In the genomic region with DNA sequence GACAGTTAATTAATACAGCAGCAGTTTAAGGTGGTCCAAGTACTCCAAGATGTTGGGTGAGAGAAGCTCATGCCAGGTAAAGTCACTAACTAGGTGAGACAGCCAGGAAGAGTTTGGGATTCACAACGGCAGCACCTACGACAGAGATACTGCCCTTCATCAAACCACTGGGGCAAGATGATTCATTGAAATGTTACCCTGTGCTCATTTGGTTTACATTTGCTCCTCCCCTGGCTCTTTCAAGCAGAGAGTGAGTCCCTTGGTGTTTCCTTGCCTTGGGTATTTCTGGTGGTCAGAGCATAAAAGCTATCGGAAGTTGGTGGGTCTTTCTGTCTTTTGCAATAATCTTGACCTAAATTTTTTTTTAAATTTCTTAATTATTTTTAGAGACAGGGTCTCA, we compare ENCODE assay signal across 18 cellular contexts.
"Had no signal": no experiment of that assay in that cellular context is flagged by ENCODE, and none has a peak within 500 bp of the region (broad histone marks: within the 10 kb centered on the region; RNA-seq: fewer than 3 reads in every experiment).

No MANE protein-coding gene starts in this region.

- H3K4me3 Mint-ChIP-seq: activated CD8-positive, alpha-beta memory T cell treated with anti-CD3 and anti-CD28 coated beads, Interleukin-2, amount 10 ng/mL, durations not matched to agents 7 days and 5 days; activated T-cell treated with anti-CD3 and anti-CD28 coated beads, Interleukin-2, amount 50 U/mL, for 24 hours; T-helper 17 cell had no signal

- H3K27ac Mint-ChIP-seq: activated CD8-positive, alpha-beta memory T cell treated with anti-CD3 and anti-CD28 coated beads, Interleukin-2, amount 10 ng/mL, durations not matched to agents 7 days and 5 days; activated naive CD4-positive, alpha-beta T cell treated with anti-CD3 and anti-CD28 coated beads, Interleukin-2, amount 50 U/mL, for 72 hours; activated T-cell treated with anti-CD3 and anti-CD28 coated beads, Interleukin-2, amount 50 U/mL, for 24 hours; T-helper 17 cell had no signal

- FAIRE-seq: kidney had no signal

- H3K27me3 ChIP-seq: brain microvascular endothelial cell, esophagus muscularis mucosa, heart left ventricle, stomach, uterus had no signal

- H3K4me3 ChIP-seq: esophagus muscularis mucosa, heart left ventricle, skin epidermis, stomach, uterus had no signal

- H3K9me3 Mint-ChIP-seq: activated naive CD4-positive, alpha-beta T cell treated with anti-CD3 and anti-CD28 coated beads, Interleukin-2, amount 50 U/mL, for 72 hours had no signal

- H3K9me3 ChIP-seq: uterus had no signal

- H3K27ac ChIP-seq: brain microvascular endothelial cell, esophagus muscularis mucosa, heart left ventricle, skin epidermis, stomach, uterus had no signal

- ATAC-seq: activated CD4-positive, CD25-positive, alpha-beta regulatory T cell treated with anti-CD3 and anti-CD28 coated beads, Interleukin-2, amount 50 U/mL, for 24 hours; activated CD8-positive, alpha-beta memory T cell treated with anti-CD3 and anti-CD28 coated beads, Interleukin-2, amount 10 ng/mL, durations not matched to agents 7 days and 5 days; activated naive CD4-positive, alpha-beta T cell treated with anti-CD3 and anti-CD28 coated beads, Interleukin-2, amount 50 U/mL, for 72 hours; heart left ventricle; T-helper 17 cell had no signal

- H3K36me3 ChIP-seq: brain microvascular endothelial cell, esophagus muscularis mucosa, heart left ventricle, stomach, uterus had no signal

- DNase-seq: activated CD4-positive, alpha-beta T cell treated with anti-CD3 and anti-CD28 coated beads, Interleukin-2, amount 50 U/mL, for 4 hours; activated CD8-positive, alpha-beta memory T cell treated with anti-CD3 and anti-CD28 coated beads, Interleukin-2, amount 10 ng/mL, durations not matched to agents 7 days and 5 days; activated effector memory CD4-positive, alpha-beta T cell treated with anti-CD3 and anti-CD28 coated beads, Interleukin-2, amount 50 U/mL, for 16 hours; activated T-cell treated with anti-CD3 and anti-CD28 coated beads, Interleukin-2, amount 50 U/mL, for 24 hours; amygdala; kidney; midbrain; retina; stimulated activated CD4-positive, alpha-beta T cell treated with anti-CD3 and anti-CD28 coated beads, Interleukin-4, amount 100 ng/mL, for 4 hours; stomach; T-helper 17 cell; uterus had no signal

- H3K4me1 ChIP-seq: uterus had no signal

- H3K36me3 Mint-ChIP-seq: activated naive CD4-positive, alpha-beta T cell treated with anti-CD3 and anti-CD28 coated beads, Interleukin-2, amount 50 U/mL, for 72 hours had no signal
